In genomic region chr12:90970471-90970870, GRCh38 we compare ENCODE assay signal across 29 cellular contexts. TPM values are rescaled to one million over a fixed set of nuclear protein-coding genes. Genes with fewer than 3 reads are reported as not detected.
DNase-seq lines count a peak whose midpoint lies in the region; ATAC-seq and TF ChIP-seq lines count a peak whose summit lies in the region.
"Had no signal": no experiment of that assay in that cellular context is flagged by ENCODE, and none has a peak within 500 bp of the region (broad histone marks: within the 10 kb centered on the region; RNA-seq: fewer than 3 reads in every experiment).

No MANE protein-coding gene starts in this region.

- H3K9me3 ChIP-seq in SK-N-SH, result no peaks in the 10 kb centered on the region
- H3K9me3 ChIP-seq: ascending aorta, BE2C, heart left ventricle, neutrophil, Peyer's patch, uterus had no signal

- no peak overlapping the region for H2AFZ ChIP-seq in SK-N-SH (ENCODE audit: low read depth)

- POLR2A ChIA-PET in SK-N-SH (lab: Yijun Ruan, JAX), result no interaction called here

- H3K79me2 ChIP-seq in SK-N-SH (ENCODE audit: insufficient read depth), result no peaks in the 10 kb centered on the region

- ATAC-seq in SK-N-SH treated with all-trans-retinoic acid at 6 μM for 48 hours, result no peak
- ATAC-seq in stimulated activated memory B cell treated with anti-CD40 and anti-IgM and Interleukin-4, amounts not matched to agents 10 μg/mL and 1 μg/mL and 100 μg/mL, for 72 hours, result peak; percentile 48
- ATAC-seq: activated CD8-positive, alpha-beta T cell treated with anti-CD3 and anti-CD28 coated beads, Interleukin-2, amount 10 ng/mL, durations not matched to agents 7 days and 5 days; effector memory CD8-positive, alpha-beta T cell; heart left ventricle; left ventricle myocardium superior had no signal

- H4K20me1 ChIP-seq in SK-N-SH (ENCODE audit: insufficient read depth), result no peaks in the 10 kb centered on the region

- no peak for DNase-seq in SK-N-SH
- DNase-seq in RKO (ENCODE audit: low spot score), result peak; percentile 7
- peak; percentile 39 for DNase-seq in glomerular endothelial cell (ENCODE audit: extremely low read depth, low read depth, low spot score)
- DNase-seq in NCI-H1048 (lab: John Stamatoyannopoulos, UW), result no peak
- DNase-seq in epidermal melanocyte (ENCODE audit: insufficient read length, low spot score), result no peak
- DNase-seq in G401 (ENCODE audit: low spot score), result no peak
- DNase-seq: activated CD4-positive, CD25-positive, alpha-beta regulatory T cell; activated CD8-positive, alpha-beta T cell treated with anti-CD3 and anti-CD28 coated beads, Interleukin-2, amount 10 ng/mL, durations not matched to agents 7 days and 5 days; activated T-cell treated with anti-CD3 and anti-CD28 coated beads, Interleukin-2, amount 50 U/mL, for 4 hours; BE2C; COR-L47; effector memory CD8-positive, alpha-beta T cell; heart left ventricle; left ventricle myocardium superior; NCI-H2081; NCI-H446; NK-92 treated with Interleukin-12 subunit alpha and Interleukin-12 subunit beta, amount 100 ng/mL, for 24 hours; Peyer's patch; retina; stimulated activated CD4-positive, alpha-beta T cell treated with anti-CD3 and anti-CD28 coated beads, Interleukin-15, amount 100 ng/mL, for 24 hours; uterus had no signal

- H3K9me2 ChIP-seq in SK-N-SH, result no peaks in the 10 kb centered on the region

- no peak overlapping the region for H3K4me3 ChIP-seq in SK-N-SH (ENCODE audit: low read depth in 2 of 2, low read length in 1 of 2)
- H3K4me3 ChIP-seq: ascending aorta, heart left ventricle, Peyer's patch, SK-N-MC, uterus had no signal

- no peak for TF ChIP-seq CTCF in SK-N-SH (IDR thresholded peaks at IDR 0.05)

- H3K36me3 ChIP-seq in SK-N-SH (replicated peaks in 1 of 2; ENCODE audit: control insufficient read depth in 1 of 2, insufficient read depth in 2 of 2, low read length in 1 of 2), result no peaks in the 10 kb centered on the region
- H3K36me3 ChIP-seq: ascending aorta, BE2C, heart left ventricle, neutrophil, Peyer's patch, uterus had no signal

- H3K4me2 ChIP-seq in SK-N-SH, result no peak overlapping the region

- no peak for TF ChIP-seq RAD21 in SK-N-SH (IDR thresholded peaks at IDR 0.05; ENCODE audit: low read length)

- H3K4me3 Mint-ChIP-seq in stimulated activated memory B cell treated with anti-CD40 and anti-IgM and Interleukin-4, amounts not matched to agents 10 μg/mL and 1 μg/mL and 100 μg/mL, for 72 hours, result no peak overlapping the region
- H3K4me3 Mint-ChIP-seq: activated CD8-positive, alpha-beta T cell treated with anti-CD3 and anti-CD28 coated beads, Interleukin-2, amount 10 ng/mL, durations not matched to agents 7 days and 5 days; activated naive CD4-positive, alpha-beta T cell treated with anti-CD3 and anti-CD28 coated beads, Interleukin-2, amount 50 U/mL, for 24 hours; activated T-cell treated with anti-CD3 and anti-CD28 coated beads, Interleukin-2, amount 50 U/mL, for 4 hours; effector memory CD8-positive, alpha-beta T cell had no signal

- H3K4me1 Mint-ChIP-seq in stimulated activated memory B cell treated with anti-CD40 and anti-IgM and Interleukin-4, amounts not matched to agents 10 μg/mL and 1 μg/mL and 100 μg/mL, for 72 hours, result no peaks in the 10 kb centered on the region
- H3K4me1 Mint-ChIP-seq: activated naive CD4-positive, alpha-beta T cell treated with anti-CD3 and anti-CD28 coated beads, Interleukin-2, amount 50 U/mL, for 24 hours had no signal

- no peaks in the 10 kb centered on the region for H3K36me3 Mint-ChIP-seq in stimulated activated memory B cell treated with anti-CD40 and anti-IgM and Interleukin-4, amounts not matched to agents 10 μg/mL and 1 μg/mL and 100 μg/mL, for 72 hours
- H3K36me3 Mint-ChIP-seq: activated naive CD4-positive, alpha-beta T cell treated with anti-CD3 and anti-CD28 coated beads, Interleukin-2, amount 50 U/mL, for 24 hours had no signal

- TF ChIP-seq EP300 in SK-N-SH (IDR thresholded peaks at IDR 0.05; ENCODE audit: borderline replicate concordance in 1 of 2, low read depth in 1 of 2, low read length in 1 of 2), result no peak

- no peaks in the 10 kb centered on the region for H3K9me3 Mint-ChIP-seq in stimulated activated memory B cell treated with anti-CD40 and anti-IgM and Interleukin-4, amounts not matched to agents 10 μg/mL and 1 μg/mL and 100 μg/mL, for 72 hours
- H3K9me3 Mint-ChIP-seq: activated naive CD4-positive, alpha-beta T cell treated with anti-CD3 and anti-CD28 coated beads, Interleukin-2, amount 50 U/mL, for 24 hours; activated T-cell treated with anti-CD3 and anti-CD28 coated beads, Interleukin-2, amount 50 U/mL, for 4 hours; effector memory CD8-positive, alpha-beta T cell had no signal

- CTCF ChIA-PET in SK-N-SH (lab: Yijun Ruan, JAX), result interaction anchor here (0.9 to 2.3 kb wide), 4 partner anchors 12 to 391 kb away, joined by 3 to 12 read pairs (median 3); no protein-coding TSS in a partner anchor

- H3K27me3 ChIP-seq in SK-N-SH (ENCODE audit: insufficient read depth), result no peaks in the 10 kb centered on the region
- H3K27me3 ChIP-seq: ascending aorta, BE2C, heart left ventricle, neutrophil, Peyer's patch, uterus had no signal

- no peak overlapping the region for H3K9ac ChIP-seq in SK-N-SH

- in situ Hi-C loops in G401 (cut with HindIII; ENCODE audit: low sequenced_read_pairs), result no loop called here

- H3K27ac ChIP-seq in SK-N-SH (ENCODE audit: low read depth in 2 of 2, low read length in 1 of 2), result no peak overlapping the region
- H3K27ac ChIP-seq: ascending aorta, heart left ventricle, neutrophil, Peyer's patch, SK-N-MC, uterus had no signal

- peaks cover 4% of the 10 kb centered on the region for H3F3A ChIP-seq in SK-N-SH (replicated peaks; ENCODE audit: insufficient read depth)

- H3K4me1 ChIP-seq in SK-N-SH (ENCODE audit: control insufficient read depth in 1 of 2, insufficient read depth in 2 of 2, low read depth in 1 of 2, low read length in 1 of 2), result peaks cover 0 to 13% of the 10 kb centered on the region in 2 experiments; a peak in 3 of 4 replicates
- H3K4me1 ChIP-seq: ascending aorta, BE2C, heart left ventricle, Peyer's patch, uterus had no signal

- H3K27ac Mint-ChIP-seq in stimulated activated memory B cell treated with anti-CD40 and anti-IgM and Interleukin-4, amounts not matched to agents 10 μg/mL and 1 μg/mL and 100 μg/mL, for 72 hours, result no peak overlapping the region
- H3K27ac Mint-ChIP-seq: activated CD8-positive, alpha-beta T cell treated with anti-CD3 and anti-CD28 coated beads, Interleukin-2, amount 10 ng/mL, durations not matched to agents 7 days and 5 days; activated naive CD4-positive, alpha-beta T cell treated with anti-CD3 and anti-CD28 coated beads, Interleukin-2, amount 50 U/mL, for 24 hours; effector memory CD8-positive, alpha-beta T cell had no signal

- H3K27me3 Mint-ChIP-seq in stimulated activated memory B cell treated with anti-CD40 and anti-IgM and Interleukin-4, amounts not matched to agents 10 μg/mL and 1 μg/mL and 100 μg/mL, for 72 hours, result no peaks in the 10 kb centered on the region

TF ChIP-seq in SK-N-SH, 30 proteins besides CTCF, POLR2A, EP300 and RAD21:
- TF ChIP-seq FOSL2 (IDR thresholded peaks at IDR 0.05; ENCODE audit: borderline replicate concordance, low read depth) (peak; percentile 14; the same call in 1 of the 2 replicates), MAX (IDR thresholded peaks at IDR 0.05; ENCODE audit: low read depth) (no peak)

TF ChIP-seq in SK-N-SH treated with all-trans-retinoic acid at 6 μM for 48 hours, 23 proteins besides CTCF, POLR2A, EP300 and RAD21 (continues in another document):
- TF ChIP-seq TOX (CRISPR knock-in tag; IDR thresholded peaks at IDR 0.05; ENCODE audit: borderline replicate concordance) (no peak), ZNF70 (CRISPR knock-in tag; IDR thresholded peaks at IDR 0.05) (no peak), RARB (CRISPR knock-in tag; IDR thresholded peaks at IDR 0.05) (no peak), CSRNP3 (CRISPR knock-in tag; IDR thresholded peaks at IDR 0.05) (no peak), ZFP30 (CRISPR knock-in tag; IDR thresholded peaks at IDR 0.05) (no peak), ESRRG (CRISPR knock-in tag; IDR thresholded peaks at IDR 0.05) (no peak), GLIS3 (CRISPR knock-in tag; IDR thresholded peaks at IDR 0.05) (no peak), CSDC2 (CRISPR knock-in tag; IDR thresholded peaks at IDR 0.05) (no peak)

RNA-seq across cellular contexts. Expression of gene CCER1, which starts 15.5 kb away (rescaled TPM):
- not detected in 2 replicates for polyA plus RNA-seq in SK-N-SH (2012; rRNA removed)
- polyA plus RNA-seq in SK-N-SH (2012; cell fraction: cytosol; rRNA removed), result not detected in 2 replicates
- polyA plus RNA-seq in SK-N-SH (2012; cell fraction: nucleus; rRNA removed), result not detected in 2 replicates
- total RNA-seq in glomerular endothelial cell, result not detected in 2 replicates
- not detected in 2 replicates for total RNA-seq in G401 (2014; rRNA removed; shearing (Covaris generic))
- total RNA-seq: activated CD8-positive, alpha-beta T cell treated with anti-CD3 and anti-CD28 coated beads, Interleukin-2, amount 10 ng/mL, durations not matched to agents 7 days and 5 days; activated T-cell treated with anti-CD3 and anti-CD28 coated beads, Interleukin-2, amount 50 U/mL, for 4 hours; ascending aorta; chondrocyte; heart left ventricle; left ventricle myocardium superior; mononuclear cell; Peyer's patch; uterus had no signal
- polyA plus RNA-seq: heart left ventricle had no signal

RNA-seq across cellular contexts. Expression of gene EPYC, which starts 34.3 kb away (rescaled TPM):
- polyA plus RNA-seq in SK-N-SH (2012; rRNA removed), result not detected in 2 replicates
- 0.03 TPM in 1 of 2 replicates, not detected in the other for polyA plus RNA-seq in SK-N-SH (2012; cell fraction: cytosol; rRNA removed)
- not detected in 2 replicates for polyA plus RNA-seq in SK-N-SH (2012; cell fraction: nucleus; rRNA removed)
- not detected in 2 replicates for total RNA-seq in glomerular endothelial cell
- not detected in 2 replicates for total RNA-seq in G401 (2014; rRNA removed; shearing (Covaris generic))
- total RNA-seq: activated CD8-positive, alpha-beta T cell treated with anti-CD3 and anti-CD28 coated beads, Interleukin-2, amount 10 ng/mL, durations not matched to agents 7 days and 5 days; activated T-cell treated with anti-CD3 and anti-CD28 coated beads, Interleukin-2, amount 50 U/mL, for 4 hours; ascending aorta; chondrocyte; heart left ventricle; left ventricle myocardium superior; mononuclear cell; Peyer's patch had no signal
- polyA plus RNA-seq: heart left ventricle had no signal

Comparison
In these comparisons a context has a peak if more than half of its experiments do, and no peak if none do; other contexts are left out.
1. DNase-seq: peak in RKO (single experiment) and glomerular endothelial cell (single experiment); none in SK-N-SH (single experiment), NCI-H1048 (single experiment), epidermal melanocyte (single experiment) and G401 (single experiment).